ENCODE assay signal across 1 cellular context in the genomic region with DNA sequence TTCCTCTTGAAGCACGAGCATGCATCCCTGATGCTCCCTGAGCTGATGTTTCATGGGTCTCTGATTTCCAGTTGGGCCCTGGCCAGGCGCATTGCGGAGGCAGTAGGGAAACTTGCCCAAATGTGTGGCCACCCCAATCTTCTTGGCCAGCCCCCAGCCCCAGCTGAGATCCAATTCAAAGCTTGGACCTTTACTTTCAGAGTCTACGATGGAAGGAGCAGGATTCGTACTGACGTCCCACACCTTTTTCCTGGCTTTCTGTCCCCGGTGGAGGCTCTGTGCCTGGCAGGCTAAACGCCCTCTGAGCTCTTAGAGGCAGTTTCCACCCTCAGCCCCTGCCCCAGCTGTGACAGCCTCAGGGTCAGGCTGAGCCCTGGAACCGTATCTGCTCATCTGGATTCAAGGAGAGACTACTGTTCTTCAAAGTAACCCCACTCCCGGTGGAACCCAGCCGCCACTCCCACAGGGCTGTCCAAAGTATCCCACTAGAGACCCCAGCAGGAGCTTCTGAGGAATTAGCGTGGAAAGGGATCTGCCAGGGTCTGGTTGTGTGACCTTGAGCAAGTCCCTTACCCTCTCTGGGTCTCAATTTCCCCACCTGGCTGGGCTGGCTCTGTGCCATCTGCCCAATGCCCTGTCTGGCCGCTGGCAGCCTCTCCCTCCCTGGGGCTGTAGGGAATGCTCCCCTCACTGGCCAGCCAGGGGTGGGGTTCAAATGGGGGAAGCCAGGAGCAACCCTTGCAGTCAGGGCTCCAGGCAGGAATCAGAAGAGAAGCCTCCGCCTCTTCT.
TF ChIP-seq lines count a peak whose summit lies in the region.

No MANE protein-coding gene starts in this region.

TF ChIP-seq in HepG2, 621 proteins besides CTCF, POLR2A, EP300 and RAD21:
- TF ChIP-seq ZNF333 (CRISPR knock-in tag; IDR thresholded peaks at IDR 0.05; ENCODE audit: borderline replicate concordance) (no peak), ZSCAN12 (CRISPR knock-in tag; IDR thresholded peaks at IDR 0.05) (no peak)
TF ChIP-seq in HepG2: peak in this region for 0.
